15 cellular contexts compared by ENCODE assay signal in the genomic region with DNA sequence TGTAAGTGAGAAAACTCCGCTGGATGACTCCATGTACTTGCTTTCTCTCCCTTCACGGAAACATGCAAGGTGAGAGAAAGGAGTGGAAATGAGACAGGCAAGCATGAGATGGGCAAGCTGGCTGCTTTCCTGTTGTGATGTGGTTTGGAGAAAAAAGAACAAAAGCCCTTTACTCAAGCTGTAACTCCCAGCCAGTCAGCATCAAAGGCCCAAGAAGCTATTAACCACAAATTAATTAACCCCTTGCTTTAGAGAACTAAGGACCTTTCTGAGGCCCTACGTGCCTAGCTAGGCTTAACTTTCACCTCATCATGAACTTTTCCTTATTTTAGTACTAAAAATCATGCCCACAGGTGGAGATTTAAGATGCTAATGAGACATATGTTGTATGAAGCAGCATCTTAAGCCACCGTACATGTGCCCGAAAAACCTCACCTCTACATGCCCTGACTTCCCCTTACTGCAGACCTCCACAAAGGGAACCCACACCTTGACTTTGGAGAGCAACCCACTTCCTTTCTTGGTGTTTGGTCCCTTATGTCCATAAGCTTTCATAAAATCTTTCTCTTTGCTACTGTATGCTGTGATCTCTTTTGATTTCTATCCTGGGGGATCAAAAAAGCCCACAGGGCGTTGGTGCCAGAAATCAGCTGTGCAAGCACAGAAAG.
DNase-seq lines count a peak whose midpoint lies in the region; ATAC-seq and TF ChIP-seq lines count a peak whose summit lies in the region.
"Had no signal": no experiment of that assay in that cellular context is flagged by ENCODE, and none has a peak within 500 bp of the region (broad histone marks: within the 10 kb centered on the region; RNA-seq: fewer than 3 reads in every experiment).

No MANE protein-coding gene starts in this region.

- intact Hi-C loops in natural killer cell (cut with micrococcal nuclease) = no loop called here
- intact Hi-C loops in activated T-helper 2 cell treated with anti-CD3 and anti-CD28 coated beads, Interferon-gamma antibody, Interleukin-2, Interleukin-4, amounts not matched to agents 10 μg/mL and 5 μg/mL and 100 μg/mL, durations not matched to agents 14 hours and 24 hours and 36 hours (cut with micrococcal nuclease) = loop anchor here (1.0 to 5.0 kb wide), 2 partner anchors 22 to 35 kb away; no protein-coding TSS in a partner anchor

- ATAC-seq in natural killer cell treated with Interleukin-12 subunit alpha and Interleukin-12 subunit beta and Interleukin-15 and Interleukin-18, amount 100 ng/mL, for 72 hours = no peak
- no peak for ATAC-seq in natural killer cell
- ATAC-seq: HCT116, heart right ventricle, HepG2 had no signal

- no peaks in the 10 kb centered on the region for H3K36me3 Mint-ChIP-seq in natural killer cell treated with Interleukin-12 subunit alpha and Interleukin-12 subunit beta and Interleukin-15 and Interleukin-18, amount 100 ng/mL, for 72 hours
- H3K36me3 Mint-ChIP-seq in natural killer cell = no peaks in the 10 kb centered on the region
- H3K36me3 Mint-ChIP-seq in activated T-helper 2 cell treated with anti-CD3 and anti-CD28 coated beads, Interferon-gamma antibody, Interleukin-2, Interleukin-4, amounts not matched to agents 10 μg/mL and 5 μg/mL and 100 μg/mL, durations not matched to agents 14 hours and 24 hours and 36 hours (ENCODE audit: low read depth) = peaks cover 76% of the 10 kb centered on the region

- peaks cover 27 to 37% of the 10 kb centered on the region in 2 donors for H3K4me1 Mint-ChIP-seq in natural killer cell treated with Interleukin-12 subunit alpha and Interleukin-12 subunit beta and Interleukin-15 and Interleukin-18, amount 100 ng/mL, for 72 hours (ENCODE audit: low read depth in 2 of 2)
- peaks cover 35% of the 10 kb centered on the region in 2 donors for H3K4me1 Mint-ChIP-seq in natural killer cell
- peaks cover 35% of the 10 kb centered on the region for H3K4me1 Mint-ChIP-seq in activated T-helper 2 cell treated with anti-CD3 and anti-CD28 coated beads, Interferon-gamma antibody, Interleukin-2, Interleukin-4, amounts not matched to agents 10 μg/mL and 5 μg/mL and 100 μg/mL, durations not matched to agents 14 hours and 24 hours and 36 hours (ENCODE audit: low read depth)

- H3K27ac Mint-ChIP-seq in natural killer cell treated with Interleukin-12 subunit alpha and Interleukin-12 subunit beta and Interleukin-15 and Interleukin-18, amount 100 ng/mL, for 72 hours = no peak overlapping the region
- no peak overlapping the region for H3K27ac Mint-ChIP-seq in natural killer cell
- H3K27ac Mint-ChIP-seq in activated T-helper 2 cell treated with anti-CD3 and anti-CD28 coated beads, Interferon-gamma antibody, Interleukin-2, Interleukin-4, amounts not matched to agents 10 μg/mL and 5 μg/mL and 100 μg/mL, durations not matched to agents 14 hours and 24 hours and 36 hours = peak overlapping the region; percentile 50

- H3K9me3 Mint-ChIP-seq in natural killer cell treated with Interleukin-12 subunit alpha and Interleukin-12 subunit beta and Interleukin-15 and Interleukin-18, amount 100 ng/mL, for 72 hours = no peaks in the 10 kb centered on the region
- no peaks in the 10 kb centered on the region for H3K9me3 Mint-ChIP-seq in natural killer cell
- H3K9me3 Mint-ChIP-seq in activated T-helper 2 cell treated with anti-CD3 and anti-CD28 coated beads, Interferon-gamma antibody, Interleukin-2, Interleukin-4, amounts not matched to agents 10 μg/mL and 5 μg/mL and 100 μg/mL, durations not matched to agents 14 hours and 24 hours and 36 hours = no peaks in the 10 kb centered on the region

- no peak for DNase-seq in natural killer cell treated with Interleukin-12 subunit alpha and Interleukin-12 subunit beta and Interleukin-15 and Interleukin-18, amount 100 ng/mL, for 72 hours (ENCODE audit: low spot score)
- DNase-seq in natural killer cell (no peak), NCI-H2081 treated with DMSO at 0.1 percent for 48 hours (lab: John Stamatoyannopoulos, UW) (no peak), NCI-H2107 (lab: John Stamatoyannopoulos, UW) (no peak)
- DNase-seq in Jurkat, Clone E6-1 (ENCODE audit: low read depth, low spot score) = peak; percentile 65
- no peak for DNase-seq in activated T-helper 2 cell treated with anti-CD3 and anti-CD28 coated beads, Interferon-gamma antibody, Interleukin-2, Interleukin-4, amounts not matched to agents 10 μg/mL and 5 μg/mL and 100 μg/mL, durations not matched to agents 14 hours and 24 hours and 36 hours (ENCODE audit: low spot score)
- no peak for DNase-seq in effector CD4-positive, alpha-beta T cell
- DNase-seq: GDM1, heart right ventricle, NCI-H1436, NCI-H2171, NCI-H526 treated with DMSO at 0.1 percent for 48 hours had no signal

- H3K27me3 Mint-ChIP-seq in natural killer cell treated with Interleukin-12 subunit alpha and Interleukin-12 subunit beta and Interleukin-15 and Interleukin-18, amount 100 ng/mL, for 72 hours = peaks cover 32 to 43% of the 10 kb centered on the region in 2 donors
- H3K27me3 Mint-ChIP-seq in natural killer cell (ENCODE audit: low read depth in 2 of 2) = peaks cover 27 to 54% of the 10 kb centered on the region in 2 donors
- H3K27me3 Mint-ChIP-seq in activated T-helper 2 cell treated with anti-CD3 and anti-CD28 coated beads, Interferon-gamma antibody, Interleukin-2, Interleukin-4, amounts not matched to agents 10 μg/mL and 5 μg/mL and 100 μg/mL, durations not matched to agents 14 hours and 24 hours and 36 hours (ENCODE audit: low read depth) = no peaks in the 10 kb centered on the region

- no peak for TF ChIP-seq CTCF in natural killer cell (IDR thresholded peaks at IDR 0.05)

- H3K4me3 ChIP-seq in Jurkat, Clone E6-1 (ENCODE audit: low read length) = no peak overlapping the region
- H3K4me3 ChIP-seq: heart right ventricle, tibial nerve had no signal

- peak overlapping the region; percentile 24 for H3K4me3 Mint-ChIP-seq in natural killer cell treated with Interleukin-12 subunit alpha and Interleukin-12 subunit beta and Interleukin-15 and Interleukin-18, amount 100 ng/mL, for 72 hours
- H3K4me3 Mint-ChIP-seq in natural killer cell = no peak overlapping the region
- peak overlapping the region; percentile 0 for H3K4me3 Mint-ChIP-seq in activated T-helper 2 cell treated with anti-CD3 and anti-CD28 coated beads, Interferon-gamma antibody, Interleukin-2, Interleukin-4, amounts not matched to agents 10 μg/mL and 5 μg/mL and 100 μg/mL, durations not matched to agents 14 hours and 24 hours and 36 hours (ENCODE audit: low read depth)
